Comparison of ENCODE assay signal across 2 cellular contexts in genomic region chr10:70850097-70850496, GRCh38.
TF ChIP-seq lines count a peak whose summit lies in the region.

No MANE protein-coding gene starts in this region.

TF ChIP-seq in SK-N-SH, 30 proteins besides CTCF, POLR2A, EP300 and RAD21:
- TF ChIP-seq JUND (IDR thresholded peaks at IDR 0.05) (no peak), SIN3A (IDR thresholded peaks at IDR 0.05; ENCODE audit: borderline replicate concordance, low read depth, low read length) (no peak), MXI1 (IDR thresholded peaks at IDR 0.05; ENCODE audit: low read depth, low read length) (no peak), MEF2A (IDR thresholded peaks at IDR 0.05; ENCODE audit: borderline replicate concordance, low read depth) (no peak), FOXJ3 (CRISPR knock-in tag; IDR thresholded peaks at IDR 0.05) (no peak), POLR2AphosphoS5 (IDR thresholded peaks at IDR 0.05; ENCODE audit: low read depth, low read length) (no peak), USF2 (IDR thresholded peaks at IDR 0.05; ENCODE audit: borderline replicate concordance, low read depth, low read length) (no peak), TAF1 (IDR thresholded peaks at IDR 0.05; ENCODE audit: borderline replicate concordance, low read depth, low read length) (no peak), RFX5 (IDR thresholded peaks at IDR 0.05; ENCODE audit: low read length) (no peak), MAX (IDR thresholded peaks at IDR 0.05; ENCODE audit: low read depth) (no peak), RXRA (IDR thresholded peaks at IDR 0.05; ENCODE audit: borderline replicate concordance, low read depth) (0 out of 2 replicates have a peak, but pooled peaks have one; percentile 10), FOXM1 (IDR thresholded peaks at IDR 0.05; ENCODE audit: low read depth) (no peak), TCF12 (IDR thresholded peaks at IDR 0.05) (no peak; the same call in 1 of the 2 replicates), NFIC (IDR thresholded peaks at IDR 0.05; ENCODE audit: borderline replicate concordance) (peak; percentile 17; the same call in 1 of the 2 replicates)
- TF ChIP-seq, protein P1, sequence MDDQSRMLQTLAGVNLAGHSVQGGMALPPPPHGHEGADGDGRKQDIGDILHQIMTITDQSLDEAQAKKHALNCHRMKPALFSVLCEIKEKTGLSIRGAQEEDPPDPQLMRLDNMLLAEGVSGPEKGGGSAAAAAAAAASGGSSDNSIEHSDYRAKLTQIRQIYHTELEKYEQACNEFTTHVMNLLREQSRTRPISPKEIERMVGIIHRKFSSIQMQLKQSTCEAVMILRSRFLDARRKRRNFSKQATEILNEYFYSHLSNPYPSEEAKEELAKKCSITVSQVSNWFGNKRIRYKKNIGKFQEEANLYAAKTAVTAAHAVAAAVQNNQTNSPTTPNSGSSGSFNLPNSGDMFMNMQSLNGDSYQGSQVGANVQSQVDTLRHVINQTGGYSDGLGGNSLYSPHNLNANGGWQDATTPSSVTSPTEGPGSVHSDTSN (IDR thresholded peaks at IDR 0.05) = no peak; the same call in 1 of the 2 replicates

TF ChIP-seq in SK-N-SH treated with all-trans-retinoic acid at 6 μM for 48 hours, 23 proteins besides CTCF, POLR2A, EP300 and RAD21:
- TF ChIP-seq RARB (CRISPR knock-in tag; IDR thresholded peaks at IDR 0.05) (no peak), GLIS3 (CRISPR knock-in tag; IDR thresholded peaks at IDR 0.05) (no peak), ESRRG (CRISPR knock-in tag; IDR thresholded peaks at IDR 0.05) (no peak), OSR1 (CRISPR knock-in tag; IDR thresholded peaks at IDR 0.05) (no peak), TOX (CRISPR knock-in tag; IDR thresholded peaks at IDR 0.05; ENCODE audit: borderline replicate concordance) (no peak), ZNF70 (CRISPR knock-in tag; IDR thresholded peaks at IDR 0.05) (no peak)
